Comparison of ENCODE assay signal across 27 cellular contexts in the genomic region with DNA sequence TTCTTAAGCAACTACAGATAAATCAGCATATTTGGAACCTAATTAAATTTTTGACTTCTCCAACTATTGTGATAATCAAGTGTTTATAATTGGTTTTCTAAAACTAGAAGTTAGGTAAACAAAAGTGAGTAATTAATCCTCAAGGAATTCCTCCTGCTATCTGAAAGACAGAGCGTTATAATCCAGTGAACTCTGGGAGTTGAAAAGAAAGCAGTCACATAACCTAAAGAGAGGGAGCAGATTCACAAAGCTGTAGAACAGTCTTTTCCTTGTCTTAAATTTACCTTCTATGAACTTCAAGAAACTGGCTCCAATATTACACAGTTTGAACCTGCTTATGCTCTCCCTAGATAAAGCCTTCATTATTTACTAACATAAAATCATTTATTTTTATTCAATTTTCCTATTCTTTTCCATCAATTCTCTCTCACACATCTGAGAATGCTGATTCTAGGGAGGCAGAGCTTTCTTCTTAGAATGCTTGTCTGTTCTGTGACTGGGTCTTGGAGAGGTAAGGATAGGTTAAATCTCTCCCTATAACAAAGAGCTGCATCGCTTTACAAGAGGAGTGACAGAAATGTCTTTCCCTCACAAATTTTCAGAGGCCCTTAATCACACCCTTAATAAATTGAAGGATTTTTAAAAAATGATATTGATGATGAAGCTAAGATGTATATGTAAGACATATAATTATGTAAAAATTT.
"Had no signal": no experiment of that assay in that cellular context is flagged by ENCODE, and none has a peak within 500 bp of the region (broad histone marks: within the 10 kb centered on the region; RNA-seq: fewer than 3 reads in every experiment).

No MANE protein-coding gene starts in this region.

- H3K27me3 Mint-ChIP-seq: effector memory CD8-positive, alpha-beta T cell; naive thymus-derived CD4-positive, alpha-beta T cell had no signal

- H3K4me3 ChIP-seq: colonic mucosa, esophagus squamous epithelium, gastrocnemius medialis, heart right ventricle, left lung, lung had no signal

- FAIRE-seq: islet of Langerhans, keratinocyte had no signal

- H3K9me3 ChIP-seq: colonic mucosa, esophagus squamous epithelium, gastrocnemius medialis, left lung had no signal

- H3K4me1 Mint-ChIP-seq: memory B cell; naive thymus-derived CD4-positive, alpha-beta T cell had no signal

- H3K4me1 ChIP-seq: colonic mucosa, esophagus squamous epithelium, gastrocnemius medialis, heart right ventricle, left lung had no signal

- H3K4me3 Mint-ChIP-seq: dendritic cell treated with granulocyte-macrophage colony-stimulating factor and Interleukin-4, amounts not matched to agents 40 ng/mL and 50 ng/mL, for 4 days; effector memory CD8-positive, alpha-beta T cell; memory B cell; naive thymus-derived CD4-positive, alpha-beta T cell had no signal

- H3K36me3 ChIP-seq: colonic mucosa, esophagus squamous epithelium, gastrocnemius medialis, heart right ventricle, left lung had no signal

- ATAC-seq: effector memory CD8-positive, alpha-beta T cell; esophagus mucosa; gastrocnemius medialis; heart right ventricle; left cardiac atrium; left lung; left ventricle myocardium superior; naive thymus-derived CD4-positive, alpha-beta T cell had no signal

- H3K27ac Mint-ChIP-seq: dendritic cell treated with granulocyte-macrophage colony-stimulating factor and Interleukin-4, amounts not matched to agents 40 ng/mL and 50 ng/mL, for 4 days; effector memory CD8-positive, alpha-beta T cell; memory B cell; naive thymus-derived CD4-positive, alpha-beta T cell had no signal

- H3K27ac ChIP-seq: colonic mucosa, epithelial cell of prostate, esophagus squamous epithelium, gastrocnemius medialis, heart right ventricle, left lung had no signal

- H3K9me3 Mint-ChIP-seq: dendritic cell treated with granulocyte-macrophage colony-stimulating factor and Interleukin-4, amounts not matched to agents 40 ng/mL and 50 ng/mL, for 4 days had no signal

- DNase-seq: colonic mucosa; cortex of kidney; effector CD8-positive, alpha-beta T cell; effector memory CD8-positive, alpha-beta T cell; erythroblast; esophagus squamous epithelium; foreskin fibroblast; foreskin melanocyte; gastrocnemius medialis; glutamatergic neuron; head of caudate nucleus; heart right ventricle; hippocampal formation; left cardiac atrium; left lung; left ventricle myocardium superior; mammary epithelial cell; mesendoderm; midbrain; naive thymus-derived CD4-positive, alpha-beta T cell had no signal

- H3K36me3 Mint-ChIP-seq: memory B cell had no signal

- H3K27me3 ChIP-seq: colonic mucosa, esophagus squamous epithelium, gastrocnemius medialis, heart right ventricle, left lung had no signal
